In genomic region chr18:32346667-32347066, GRCh38 we compare ENCODE assay signal across 16 cellular contexts.
DNase-seq lines count a peak whose midpoint lies in the region; ATAC-seq and TF ChIP-seq lines count a peak whose summit lies in the region.
"Had no signal": no experiment of that assay in that cellular context is flagged by ENCODE, and none has a peak within 500 bp of the region (broad histone marks: within the 10 kb centered on the region; RNA-seq: fewer than 3 reads in every experiment).

No MANE protein-coding gene starts in this region.

- H3K9me3 Mint-ChIP-seq in stimulated activated naive B cell treated with anti-CD40 and anti-IgM and Interleukin-4, amounts not matched to agents 10 μg/mL and 1 μg/mL and 100 μg/mL, for 72 hours: no peaks in the 10 kb centered on the region
- H3K9me3 Mint-ChIP-seq: activated naive CD4-positive, alpha-beta T cell treated with anti-CD3 and anti-CD28 coated beads, Interleukin-2, amount 50 U/mL, for 72 hours; stimulated activated naive CD8-positive, alpha-beta T cell treated with anti-CD3 and anti-CD28 coated beads, Interleukin-15, Interleukin-2, amounts not matched to agents 100 ng/mL and 50 ng/mL, for 24 hours had no signal

- ATAC-seq in Right ventricle myocardium superior (ENCODE audit: poor library complexity): peak; percentile 51
- no peak for ATAC-seq in left cardiac atrium
- peak; percentile 34 to 50 for ATAC-seq in right cardiac atrium
- no peak for ATAC-seq in stimulated activated naive B cell treated with anti-CD40 and anti-IgM and Interleukin-4, amounts not matched to agents 10 μg/mL and 1 μg/mL and 100 μg/mL, for 72 hours (replicated peaks)
- ATAC-seq: activated naive CD4-positive, alpha-beta T cell treated with anti-CD3 and anti-CD28 coated beads, Interleukin-2, amount 50 U/mL, for 72 hours; naive thymus-derived CD8-positive, alpha-beta T cell had no signal

- 20% methylated on average over 4 of the region's 4 CpGs for WGBS in right cardiac atrium

- no peaks in the 10 kb centered on the region for H3K9me3 ChIP-seq in right cardiac atrium (ENCODE audit: control insufficient read depth, low read length)
- H3K9me3 ChIP-seq: Peyer's patch had no signal

- CTCF ChIA-PET in GM10248 (lab: Yijun Ruan, JAX): no interaction called here

- no peak overlapping the region for H3K4me3 ChIP-seq in right cardiac atrium (ENCODE audit: low read length)
- H3K4me3 ChIP-seq: Peyer's patch had no signal

- intact Hi-C loops in Right ventricle myocardium superior (cut with DNase I) (loop anchor here (10.0 kb wide), 1 partner anchor 128 kb away; the partner anchor contains the start of gene GAREM1), left cardiac atrium (cut with DNase I) (no loop called here), right cardiac atrium (cut with DNase I) (no loop called here)

- no peaks in the 10 kb centered on the region for H3K27me3 ChIP-seq in right cardiac atrium (ENCODE audit: control insufficient read depth, insufficient read depth)
- H3K27me3 ChIP-seq: Peyer's patch had no signal

- no peaks in the 10 kb centered on the region for H3K36me3 Mint-ChIP-seq in stimulated activated naive B cell treated with anti-CD40 and anti-IgM and Interleukin-4, amounts not matched to agents 10 μg/mL and 1 μg/mL and 100 μg/mL, for 72 hours
- H3K36me3 Mint-ChIP-seq: activated naive CD4-positive, alpha-beta T cell treated with anti-CD3 and anti-CD28 coated beads, Interleukin-2, amount 50 U/mL, for 72 hours; naive thymus-derived CD8-positive, alpha-beta T cell had no signal

- H3K4me3 Mint-ChIP-seq in stimulated activated naive B cell treated with anti-CD40 and anti-IgM and Interleukin-4, amounts not matched to agents 10 μg/mL and 1 μg/mL and 100 μg/mL, for 72 hours: no peak overlapping the region
- H3K4me3 Mint-ChIP-seq: naive thymus-derived CD8-positive, alpha-beta T cell; stimulated activated naive CD8-positive, alpha-beta T cell treated with anti-CD3 and anti-CD28 coated beads, Interleukin-15, Interleukin-2, amounts not matched to agents 100 ng/mL and 50 ng/mL, for 24 hours had no signal

- no peak overlapping the region for H3K27ac Mint-ChIP-seq in stimulated activated naive B cell treated with anti-CD40 and anti-IgM and Interleukin-4, amounts not matched to agents 10 μg/mL and 1 μg/mL and 100 μg/mL, for 72 hours
- H3K27ac Mint-ChIP-seq: activated naive CD4-positive, alpha-beta T cell treated with anti-CD3 and anti-CD28 coated beads, Interleukin-2, amount 50 U/mL, for 72 hours; naive thymus-derived CD8-positive, alpha-beta T cell; stimulated activated naive CD8-positive, alpha-beta T cell treated with anti-CD3 and anti-CD28 coated beads, Interleukin-15, Interleukin-2, amounts not matched to agents 100 ng/mL and 50 ng/mL, for 24 hours had no signal

- peaks cover 6% of the 10 kb centered on the region for H3K4me1 ChIP-seq in right cardiac atrium (ENCODE audit: control insufficient read depth, insufficient read depth, low read length)
- H3K4me1 ChIP-seq: Peyer's patch had no signal

- DNase-seq in Right ventricle myocardium superior: no peak
- DNase-seq in left cardiac atrium: no peak
- no peak for DNase-seq in right cardiac atrium
- peak; percentile 68 for DNase-seq in pons (ENCODE audit: low spot score)
- no peak for DNase-seq in stimulated activated naive B cell treated with anti-CD40 and anti-IgM and Interleukin-4, amounts not matched to agents 10 μg/mL and 1 μg/mL and 100 μg/mL, for 72 hours
- no peak for DNase-seq in HCEC 1CT
- no peak for DNase-seq in glomerular visceral epithelial cell (ENCODE audit: extremely low spot score)
- no peak for DNase-seq in GM10248 (ENCODE audit: extremely low spot score)
- DNase-seq: DMS53; effector CD4-positive, alpha-beta T cell; naive thymus-derived CD8-positive, alpha-beta T cell; Peyer's patch; stimulated activated CD4-positive, alpha-beta T cell treated with anti-CD3 and anti-CD28 coated beads, Interleukin-2, amount 100 ng/mL, for 24 hours had no signal

- H3K4me1 Mint-ChIP-seq in stimulated activated naive B cell treated with anti-CD40 and anti-IgM and Interleukin-4, amounts not matched to agents 10 μg/mL and 1 μg/mL and 100 μg/mL, for 72 hours: no peaks in the 10 kb centered on the region
- H3K4me1 Mint-ChIP-seq: naive thymus-derived CD8-positive, alpha-beta T cell had no signal

- H3K27ac ChIP-seq in right cardiac atrium (ENCODE audit: low read length): peak overlapping the region; percentile 1
- H3K27ac ChIP-seq: KMS-11 had no signal

- POLR2A ChIA-PET in GM10248 (lab: Yijun Ruan, JAX): no interaction called here

- peaks cover 6% of the 10 kb centered on the region in 2 donors for H3K27me3 Mint-ChIP-seq in stimulated activated naive B cell treated with anti-CD40 and anti-IgM and Interleukin-4, amounts not matched to agents 10 μg/mL and 1 μg/mL and 100 μg/mL, for 72 hours

- no peak for TF ChIP-seq CTCF in GM10248 (IDR thresholded peaks at IDR 0.05; ENCODE audit: control extremely low read depth, extremely low read depth, low read depth, missing control alignments)

Comparison
In these comparisons a context has a peak if more than half of its experiments do, and no peak if none do; other contexts are left out.
1. ATAC-seq: peak in Right ventricle myocardium superior (single experiment) and right cardiac atrium (2 of 2); none in left cardiac atrium (0 of 2) and stimulated activated naive B cell treated with anti-CD40 and anti-IgM and Interleukin-4, amounts not matched to agents 10 μg/mL and 1 μg/mL and 100 μg/mL, for 72 hours (0 of 2).